ENCODE assay signal across 1 cellular context in genomic region chr10:101536800-101537199, GRCh38.
TF ChIP-seq lines count a peak whose summit lies in the region.

No MANE protein-coding gene starts in this region.

TF ChIP-seq in HepG2, 621 proteins besides CTCF, POLR2A, EP300 and RAD21:
- TF ChIP-seq RCOR2 (CRISPR knock-in tag; IDR thresholded peaks at IDR 0.05) (no peak), SMC3 (IDR thresholded peaks at IDR 0.05; ENCODE audit: low read length) (peak; percentile 9; the same call in 1 of the 2 replicates), ZNF776 (CRISPR knock-in tag; IDR thresholded peaks at IDR 0.05) (no peak), ZNF678 (CRISPR knock-in tag; IDR thresholded peaks at IDR 0.05) (no peak), IRF9 (CRISPR knock-in tag; IDR thresholded peaks at IDR 0.05; ENCODE audit: borderline replicate concordance) (no peak), REST (IDR thresholded peaks at IDR 0.05; ENCODE audit: borderline replicate concordance in 1 of 2, low read depth in 1 of 2, low read length in 2 of 2) (no peak)
